In genomic region chr6:136113736-136114173, GRCh38 we compare ENCODE assay signal across 9 cellular contexts.
DNase-seq lines count a peak whose midpoint lies in the region; ATAC-seq and TF ChIP-seq lines count a peak whose summit lies in the region.
"Had no signal": no experiment of that assay in that cellular context is flagged by ENCODE, and none has a peak within 500 bp of the region (broad histone marks: within the 10 kb centered on the region; RNA-seq: fewer than 3 reads in every experiment).

No MANE protein-coding gene starts in this region.

- no peaks in the 10 kb centered on the region for H4K20me1 ChIP-seq in Karpas-422 (ENCODE audit: insufficient read depth, low read depth, low read length)

- no peak overlapping the region for H3K9ac ChIP-seq in Karpas-422 (ENCODE audit: low read length)

- CTCF ChIA-PET in activated CD4-positive, alpha-beta memory T cell treated with anti-CD3 and anti-CD28 coated beads for 36 hours (lab: Charles Lee), result no interaction called here

- no peaks in the 10 kb centered on the region for H3K36me3 ChIP-seq in right atrium auricular region
- H3K36me3 ChIP-seq in stomach, result no peaks in the 10 kb centered on the region
- H3K36me3 ChIP-seq in Karpas-422 (ENCODE audit: insufficient read depth, low read length), result no peaks in the 10 kb centered on the region

- H3K9me3 ChIP-seq in right atrium auricular region (no peaks in the 10 kb centered on the region), stomach (no peaks in the 10 kb centered on the region), Karpas-422 (ENCODE audit: low read length) (no peaks in the 10 kb centered on the region)

- no peak overlapping the region for H3K4me3 Mint-ChIP-seq in activated CD4-positive, alpha-beta memory T cell treated with anti-CD3 and anti-CD28 coated beads for 36 hours
- H3K4me3 Mint-ChIP-seq: central memory CD8-positive, alpha-beta T cell had no signal

- no peaks in the 10 kb centered on the region for H3K36me3 Mint-ChIP-seq in activated CD4-positive, alpha-beta memory T cell treated with anti-CD3 and anti-CD28 coated beads for 36 hours

- no peak for TF ChIP-seq POLR2A in stomach (IDR thresholded peaks at IDR 0.05)

- H2AFZ ChIP-seq in Karpas-422 (ENCODE audit: low read length), result no peak overlapping the region

- H3K9me3 Mint-ChIP-seq in activated CD4-positive, alpha-beta memory T cell treated with anti-CD3 and anti-CD28 coated beads for 36 hours, result no peaks in the 10 kb centered on the region
- H3K9me3 Mint-ChIP-seq: central memory CD8-positive, alpha-beta T cell had no signal

- H3K9me2 ChIP-seq in Karpas-422 (replicated peaks; ENCODE audit: insufficient read depth, low read length), result no peaks in the 10 kb centered on the region

- DNase-seq in DMS79 treated with DMSO at 0.1 percent for 48 hours (lab: John Stamatoyannopoulos, UW) (peak; percentile 82), NCI-H1694 (lab: John Stamatoyannopoulos, UW) (peak; percentile 51), right atrium auricular region (ENCODE audit: low spot score) (peak; percentile 85), stomach (no peak), Karpas-422 (no peak)
- DNase-seq in activated CD4-positive, alpha-beta memory T cell treated with anti-CD3 and anti-CD28 coated beads for 36 hours, result no peak

- H3K27me3 Mint-ChIP-seq in activated CD4-positive, alpha-beta memory T cell treated with anti-CD3 and anti-CD28 coated beads for 36 hours, result peaks cover 15% of the 10 kb centered on the region

- H3K4me1 ChIP-seq in right atrium auricular region (peaks cover 0 to 27% of the 10 kb centered on the region in 2 donors), stomach (peaks cover 0 to 51% (median 24%) of the 10 kb centered on the region in 4 donors), Karpas-422 (ENCODE audit: low read length) (no peaks in the 10 kb centered on the region)

- TF ChIP-seq EP300 in stomach (IDR thresholded peaks at IDR 0.05), result no peak

- H3K79me2 ChIP-seq in Karpas-422 (ENCODE audit: low read length), result no peaks in the 10 kb centered on the region

- no peak overlapping the region for H3K4me2 ChIP-seq in Karpas-422 (ENCODE audit: low read depth, low read length, poor library complexity, severe bottlenecking)

- H3K4me1 Mint-ChIP-seq in activated CD4-positive, alpha-beta memory T cell treated with anti-CD3 and anti-CD28 coated beads for 36 hours (ENCODE audit: low read depth), result no peaks in the 10 kb centered on the region
- H3K4me1 Mint-ChIP-seq: central memory CD8-positive, alpha-beta T cell had no signal

- no peak for ATAC-seq in HG03469 (IDR thresholded peaks at IDR 0.05; ENCODE audit: unreplicated experiment)

- H3K27me3 ChIP-seq in right atrium auricular region (no peaks in the 10 kb centered on the region), stomach (no peaks in the 10 kb centered on the region), Karpas-422 (ENCODE audit: low read length) (no peaks in the 10 kb centered on the region)

- H3K27ac ChIP-seq in VCaP, result peak overlapping the region; percentile 37; the same call in 1 of the 2 replicates
- H3K27ac ChIP-seq in right atrium auricular region, result peak overlapping the region; percentile 77 to 80
- H3K27ac ChIP-seq in stomach, result peak overlapping the region in 4 of 5 donors; percentile 8 to 32 (median 20)
- H3K27ac ChIP-seq in Karpas-422 (ENCODE audit: low read length), result no peak overlapping the region

- WGBS in stomach, 5 donors, result 15 to 20% (median 16%) methylated on average over 5 of the region's 5 CpGs

- H3K27ac Mint-ChIP-seq in activated CD4-positive, alpha-beta memory T cell treated with anti-CD3 and anti-CD28 coated beads for 36 hours, result no peak overlapping the region

- intact Hi-C loops in stomach (cut with DNase I; ENCODE audit: low total_unique reads), result no loop called here
- intact Hi-C loops in activated CD4-positive, alpha-beta memory T cell treated with anti-CD3 and anti-CD28 coated beads for 36 hours (cut with micrococcal nuclease), result no loop called here

- TF ChIP-seq CTCF in VCaP (conservative IDR thresholded peaks at IDR 0.05), result no peak
- no peak for TF ChIP-seq CTCF in right atrium auricular region (IDR thresholded peaks at IDR 0.05)
- TF ChIP-seq CTCF in stomach (IDR thresholded peaks at IDR 0.05), result no peak

- POLR2A ChIA-PET in activated CD4-positive, alpha-beta memory T cell treated with anti-CD3 and anti-CD28 coated beads for 36 hours (lab: Charles Lee), result no interaction called here

- H3K4me3 ChIP-seq in right atrium auricular region (peak overlapping the region in 1 of 2 donors; percentile 25), stomach (no peak overlapping the region), Karpas-422 (ENCODE audit: low read length) (no peak overlapping the region)

Comparison
In these comparisons a context has a peak if more than half of its experiments do, and no peak if none do; other contexts are left out.
1. DNase-seq: peak in DMS79 treated with DMSO at 0.1 percent for 48 hours (single experiment), NCI-H1694 (single experiment) and right atrium auricular region (single experiment); none in stomach (single experiment), Karpas-422 (single experiment) and activated CD4-positive, alpha-beta memory T cell treated with anti-CD3 and anti-CD28 coated beads for 36 hours (single experiment).